ENCODE assay signal across 31 cellular contexts in genomic region chr1:54018635-54019034, GRCh38. TPM values are rescaled to one million over a fixed set of nuclear protein-coding genes. Genes with fewer than 3 reads are reported as not detected.
"Had no signal": no experiment of that assay in that cellular context is flagged by ENCODE, and none has a peak within 500 bp of the region (broad histone marks: within the 10 kb centered on the region; RNA-seq: fewer than 3 reads in every experiment).

No MANE protein-coding gene starts in this region.

- H3K27ac Mint-ChIP-seq: naive thymus-derived CD4-positive, alpha-beta T cell; nephron; stimulated activated memory B cell treated with anti-CD40 and anti-IgM and Interleukin-4, amounts not matched to agents 10 μg/mL and 1 μg/mL and 100 μg/mL, for 72 hours had no signal

- DNase-seq: dermis blood vessel endothelial cell; effector memory CD4-positive, alpha-beta T cell; foreskin fibroblast; gastrocnemius medialis; left lung; mesenchymal stem cell; midbrain; naive thymus-derived CD4-positive, alpha-beta T cell; nucleus accumbens; psoas muscle; spleen; stimulated activated CD4-positive, alpha-beta T cell treated with anti-CD3 and anti-CD28 coated beads, Interleukin-4, amount 100 ng/mL, for 4 hours; stimulated activated naive CD8-positive, alpha-beta T cell treated with anti-CD3 and anti-CD28 coated beads, Interleukin-15, Interleukin-2, amounts not matched to agents 100 U/mL and 50 U/mL, for 24 hours; substantia nigra had no signal

- ATAC-seq: gastrocnemius medialis; naive thymus-derived CD4-positive, alpha-beta T cell; psoas muscle; stimulated activated memory B cell treated with anti-CD40 and anti-IgM and Interleukin-4, amounts not matched to agents 10 μg/mL and 1 μg/mL and 100 μg/mL, for 72 hours; stimulated activated naive CD8-positive, alpha-beta T cell treated with anti-CD3 and anti-CD28 coated beads, Interleukin-15, Interleukin-2, amounts not matched to agents 100 U/mL and 50 U/mL, for 24 hours had no signal

- H3K27me3 ChIP-seq: colonic mucosa, ovary, testis, upper lobe of left lung had no signal

- H3K27ac ChIP-seq: colonic mucosa, gastrocnemius medialis, left lung, ovary, psoas muscle, skin epidermis, spleen, testis, tibial artery, upper lobe of left lung had no signal

- H3K36me3 Mint-ChIP-seq: naive thymus-derived CD4-positive, alpha-beta T cell; stimulated activated memory B cell treated with anti-CD40 and anti-IgM and Interleukin-4, amounts not matched to agents 10 μg/mL and 1 μg/mL and 100 μg/mL, for 72 hours had no signal

- H3K9me3 ChIP-seq: colonic mucosa, gastrocnemius medialis, left lung, ovary, psoas muscle, spleen, testis, tibial artery, upper lobe of left lung had no signal

- H3K4me3 Mint-ChIP-seq: central memory CD8-positive, alpha-beta T cell; naive thymus-derived CD4-positive, alpha-beta T cell; nephron; stimulated activated memory B cell treated with anti-CD40 and anti-IgM and Interleukin-4, amounts not matched to agents 10 μg/mL and 1 μg/mL and 100 μg/mL, for 72 hours had no signal

- H3K4me1 ChIP-seq: colonic mucosa, gastrocnemius medialis, left lung, psoas muscle, spleen, testis, tibial artery had no signal

- H3K36me3 ChIP-seq: colonic mucosa, gastrocnemius medialis, left lung, ovary, spleen, tibial artery, upper lobe of left lung had no signal

- H3K4me3 ChIP-seq: colonic mucosa, gastrocnemius medialis, left lung, ovary, psoas muscle, skin epidermis, spleen, testis, tibial artery, upper lobe of left lung had no signal

- H3K4me1 Mint-ChIP-seq: central memory CD8-positive, alpha-beta T cell; naive thymus-derived CD4-positive, alpha-beta T cell; nephron; stimulated activated memory B cell treated with anti-CD40 and anti-IgM and Interleukin-4, amounts not matched to agents 10 μg/mL and 1 μg/mL and 100 μg/mL, for 72 hours had no signal

- FAIRE-seq: endometrium, kidney, urothelium cell line had no signal

- H3K9me3 Mint-ChIP-seq: central memory CD8-positive, alpha-beta T cell; naive thymus-derived CD4-positive, alpha-beta T cell; nephron; stimulated activated memory B cell treated with anti-CD40 and anti-IgM and Interleukin-4, amounts not matched to agents 10 μg/mL and 1 μg/mL and 100 μg/mL, for 72 hours had no signal

RNA-seq across cellular contexts. Expression of gene LDLRAD1, which starts 0.6 kb away (rescaled TPM):
- total RNA-seq: chondrocyte; dermis blood vessel endothelial cell; gastrocnemius medialis; glomerular endothelial cell; kidney; lower leg skin; lung microvascular endothelial cell; naive thymus-derived CD4-positive, alpha-beta T cell; psoas muscle; renal cortical epithelial cell; spleen had no signal
- polyA plus RNA-seq: naive thymus-derived CD4-positive, alpha-beta T cell; psoas muscle; spleen had no signal
